Comparison of ENCODE assay signal across 9 cellular contexts in genomic region chr18:31424383-31424988, GRCh38. TPM values are rescaled to one million over a fixed set of nuclear protein-coding genes. Genes with fewer than 3 reads are reported as not detected.
A peak's percentile ranks its signal among the peaks of the same experiment; 100 is the strongest.
DNase-seq lines count a peak whose midpoint lies in the region; ATAC-seq and TF ChIP-seq lines count a peak whose summit lies in the region.
"Had no signal": no experiment of that assay in that cellular context is flagged by ENCODE, and none has a peak within 500 bp of the region (broad histone marks: within the 10 kb centered on the region; RNA-seq: fewer than 3 reads in every experiment).

No MANE protein-coding gene starts in this region.

- peak; percentile 83 for TF ChIP-seq CTCF in WERI-Rb-1 (IDR thresholded peaks at IDR 0.05; ENCODE audit: low read depth, low read length)
- TF ChIP-seq CTCF in left lung (IDR thresholded peaks at IDR 0.05): peak; percentile 27 to 37

- H3K27me3 ChIP-seq in WERI-Rb-1 (ENCODE audit: insufficient read depth, low read depth, severe bottlenecking) (no peaks in the 10 kb centered on the region), left lung (no peaks in the 10 kb centered on the region)

- intact Hi-C loops in left lung (cut with DNase I): no loop called here

- no peaks in the 10 kb centered on the region for H3K4me1 ChIP-seq in left lung

- peak; percentile 75 for ATAC-seq in GM19438 (IDR thresholded peaks at IDR 0.05; ENCODE audit: low read depth, unreplicated experiment)
- peak; percentile 76 for ATAC-seq in left lung

- DNase-seq in EH (ENCODE audit: low read depth) (peak; percentile 3), HT1080 (ENCODE audit: low read depth) (peak; percentile 64), WERI-Rb-1 (peak; percentile 53), left lung (no peak), GOT3 (lab: John Stamatoyannopoulos, UW) (no peak), middle frontal gyrus (ENCODE audit: extremely low spot score, low spot score) (no peak)
- DNase-seq in central memory CD4-positive, alpha-beta T cell: no peak

- no peaks in the 10 kb centered on the region for H3K36me3 ChIP-seq in WERI-Rb-1
- H3K36me3 ChIP-seq in left lung: no peaks in the 10 kb centered on the region

- H3K4me3 ChIP-seq in WERI-Rb-1 (ENCODE audit: low read depth, low read length) (no peak overlapping the region), left lung (no peak overlapping the region)

- no peak overlapping the region for H3K27ac ChIP-seq in WERI-Rb-1
- no peak overlapping the region for H3K27ac ChIP-seq in left lung

- no peaks in the 10 kb centered on the region for H3K9me3 ChIP-seq in WERI-Rb-1 (ENCODE audit: severe bottlenecking)
- no peaks in the 10 kb centered on the region for H3K9me3 ChIP-seq in left lung

RNA-seq across cellular contexts. Expression of gene DSG3, which starts 23.1 kb away (rescaled TPM):
- not detected in 2 replicates for total RNA-seq in HT1080 (2014; rRNA removed; shearing (Covaris generic))
- polyA plus RNA-seq in HT1080 (2015; cell fraction: cytosol; rRNA removed): 0.06 TPM in 1 of 2 replicates, not detected in the other
- polyA plus RNA-seq in HT1080 (2015; cell fraction: nucleus; rRNA removed): 0.03 TPM in 1 of 2 replicates, not detected in the other
- total RNA-seq in left lung: not detected
- total RNA-seq: T-helper 1 cell treated with Interleukin-12 subunit alpha and Interleukin-12 subunit beta and Interleukin-4 antibody, amounts not matched to agents 30 ng/mL and 1 ng/mL, for 36 hours had no signal

RNA-seq across cellular contexts. Expression of gene DSG4, which starts 47.9 kb away (rescaled TPM):
- not detected in 2 replicates for total RNA-seq in HT1080 (2014; rRNA removed; shearing (Covaris generic))
- not detected in 2 replicates for polyA plus RNA-seq in HT1080 (2015; cell fraction: cytosol; rRNA removed)
- polyA plus RNA-seq in HT1080 (2015; cell fraction: nucleus; rRNA removed): not detected in 2 replicates
- total RNA-seq in left lung: not detected
- total RNA-seq: T-helper 1 cell treated with Interleukin-12 subunit alpha and Interleukin-12 subunit beta and Interleukin-4 antibody, amounts not matched to agents 30 ng/mL and 1 ng/mL, for 36 hours had no signal

Comparison
In these comparisons a context has a peak if more than half of its experiments do, and no peak if none do; other contexts are left out.
1. DNase-seq: peak in EH (single experiment), HT1080 (single experiment) and WERI-Rb-1 (single experiment); none in left lung (0 of 2), GOT3 (single experiment), middle frontal gyrus (single experiment) and central memory CD4-positive, alpha-beta T cell (single experiment).